Comparison of ENCODE assay signal across 1 cellular context in genomic region chr5:2303391-2304100, GRCh38.
TF ChIP-seq lines count a peak whose summit lies in the region.

No MANE protein-coding gene starts in this region.

TF ChIP-seq in GM23338, 12 proteins besides CTCF, POLR2A, EP300 and RAD21 (continued from another document):
- no peak for TF ChIP-seq ZNF462 (CRISPR knock-in tag; IDR thresholded peaks at IDR 0.05)
